Comparison of ENCODE assay signal across 23 cellular contexts in the genomic region with DNA sequence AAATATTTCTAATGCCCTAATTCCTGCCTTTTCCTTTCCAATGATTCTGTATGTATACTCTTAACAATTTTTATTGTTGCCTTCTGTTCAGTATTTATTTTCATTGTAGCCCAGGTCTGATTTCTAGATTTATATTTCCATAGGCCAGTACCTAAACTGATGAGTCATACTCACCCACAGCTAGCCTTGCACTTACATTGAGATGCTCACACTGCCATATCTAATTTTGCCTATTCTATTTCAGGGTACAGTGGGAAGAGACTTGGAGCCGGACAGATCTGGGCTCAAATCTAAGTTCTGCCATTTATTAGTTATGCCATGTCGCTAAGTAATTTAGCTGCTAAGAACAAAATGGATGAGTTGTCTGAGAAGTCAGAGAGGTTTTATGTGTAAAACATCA.
A peak's percentile ranks its signal among the peaks of the same experiment; 100 is the strongest.
DNase-seq lines count a peak whose midpoint lies in the region; ATAC-seq, FAIRE-seq and TF ChIP-seq lines count a peak whose summit lies in the region.
"Had no signal": no experiment of that assay in that cellular context is flagged by ENCODE, and none has a peak within 500 bp of the region (broad histone marks: within the 10 kb centered on the region; RNA-seq: fewer than 3 reads in every experiment).

No MANE protein-coding gene starts in this region.

- peaks cover 0 to 4% (median 0%) of the 10 kb centered on the region in 7 donors for H3K9me3 Mint-ChIP-seq in CD14-positive monocyte
- peaks cover 5% of the 10 kb centered on the region for H3K9me3 Mint-ChIP-seq in neural crest cell
- H3K9me3 Mint-ChIP-seq: activated naive CD4-positive, alpha-beta T cell treated with anti-CD3 and anti-CD28 coated beads, Interleukin-2, amount 10 ng/mL, durations not matched to agents 7 days and 5 days had no signal

- WGBS in IMR-90 (ENCODE audit: extremely low coverage in 2 of 2, insufficient read length in 1 of 2), 2 experiments = no CpG with 5 or more reads among the region's 2 CpGs

- no peak for DNase-seq in CD14-positive monocyte (ENCODE audit: low spot score)
- DNase-seq in IMR-90 = peak; percentile 41
- peak; percentile 17 for DNase-seq in brain microvascular endothelial cell
- DNase-seq in neural crest cell (ENCODE audit: low read depth, low spot score) = no peak
- no peak for DNase-seq in Right ventricle myocardium superior
- DNase-seq in RCC 7860 (ENCODE audit: low spot score) = no peak
- DNase-seq in AG08395 (ENCODE audit: low spot score) = no peak
- no peak for DNase-seq in putamen (ENCODE audit: low spot score)
- DNase-seq: activated CD4-positive, alpha-beta T cell treated with anti-CD3 and anti-CD28 coated beads for 48 hours; activated naive CD4-positive, alpha-beta T cell treated with anti-CD3 and anti-CD28 coated beads, Interleukin-2, amount 10 ng/mL, durations not matched to agents 7 days and 5 days; amygdala; glutamatergic neuron; left cardiac atrium; mesendoderm; naive thymus-derived CD4-positive, alpha-beta T cell; NCI-H1048; NCI-H187 treated with DMSO at 0.1 percent for 48 hours; NCI-H226; SHP77 treated with DMSO at 0.1 percent for 48 hours; stimulated activated CD8-positive, alpha-beta memory T cell treated with anti-CD3 and anti-CD28 coated beads, Interleukin-4, amount 100 ng/mL, for 48 hours had no signal

- H3K27me3 ChIP-seq in IMR-90 (ENCODE audit: control insufficient read depth, insufficient read depth, low read length) (no peaks in the 10 kb centered on the region), brain microvascular endothelial cell (replicated peaks) (no peaks in the 10 kb centered on the region)

- no peak overlapping the region for H3K9ac ChIP-seq in IMR-90 (ENCODE audit: low read depth, low read length)
- H3K9ac ChIP-seq: parathyroid adenoma had no signal

- ATAC-seq in IMR-90 (ENCODE audit: low read depth) (peak; percentile 53), Right ventricle myocardium superior (ENCODE audit: poor library complexity) (no peak)
- ATAC-seq: left cardiac atrium; naive thymus-derived CD4-positive, alpha-beta T cell; sciatic nerve had no signal

- no peak overlapping the region for H3K23ac ChIP-seq in IMR-90 (ENCODE audit: low read depth, low read length)

- no peak overlapping the region for H4K91ac ChIP-seq in IMR-90 (ENCODE audit: insufficient read depth, low read depth, low read length)

- TF ChIP-seq CTCF in CD14-positive monocyte (IDR thresholded peaks at IDR 0.05) (no peak), IMR-90 (conservative IDR thresholded peaks at IDR 0.05; ENCODE audit: low read depth, low read length) (no peak), brain microvascular endothelial cell (IDR thresholded peaks at IDR 0.05; ENCODE audit: low read depth, low read length, missing control alignments) (no peak), neural crest cell (conservative IDR thresholded peaks at IDR 0.05) (no peak)

- POLR2A ChIA-PET in IMR-90 (lab: Charles Lee; ENCODE audit: unreplicated experiment) = no interaction called here

- CTCF ChIA-PET in IMR-90 (lab: Yijun Ruan, JAX) = no interaction called here

- no peak overlapping the region for H4K5ac ChIP-seq in IMR-90 (ENCODE audit: low read depth, low read length)

- H2AFZ ChIP-seq in IMR-90 (replicated peaks; ENCODE audit: low read length, poor library complexity) = no peak overlapping the region
- H2AFZ ChIP-seq: parathyroid adenoma had no signal

- no peak overlapping the region for H3K18ac ChIP-seq in IMR-90 (ENCODE audit: low read depth, low read length)

- H3K4me3 ChIP-seq in IMR-90 (ENCODE audit: insufficient read depth, low read depth, low read length) = no peak overlapping the region
- no peak overlapping the region for H3K4me3 ChIP-seq in brain microvascular endothelial cell (ENCODE audit: low read depth, low read length)

- H2AK9ac ChIP-seq in IMR-90 (replicated peaks; ENCODE audit: low read depth, low read length, poor library complexity) = no peak overlapping the region

- no peak for TF ChIP-seq POLR2A in IMR-90 (IDR thresholded peaks at IDR 0.05; ENCODE audit: low read depth, low read length)

- intact Hi-C loops in CD14-positive monocyte (cut with micrococcal nuclease) = no loop called here
- intact Hi-C loops in IMR-90 (cut with micrococcal nuclease) = loop anchor here (2.0 kb wide), 1 partner anchor 13 kb away; no protein-coding TSS in a partner anchor
- intact Hi-C loops in Right ventricle myocardium superior (cut with DNase I) = no loop called here

- H2BK120ac ChIP-seq in IMR-90 (ENCODE audit: low read depth, low read length) = no peak overlapping the region

- H3K27ac Mint-ChIP-seq in CD14-positive monocyte (peak overlapping the region in 5 of 7 donors; percentile 12 to 92 (median 74)), neural crest cell (ENCODE audit: unreplicated experiment) (peak overlapping the region; percentile 96)
- H3K27ac Mint-ChIP-seq: activated naive CD4-positive, alpha-beta T cell treated with anti-CD3 and anti-CD28 coated beads, Interleukin-2, amount 10 ng/mL, durations not matched to agents 7 days and 5 days; naive thymus-derived CD4-positive, alpha-beta T cell had no signal

- no peak for FAIRE-seq in RCC 7860 (lab: Jason Lieb, UNC)
- FAIRE-seq: G401.6 had no signal

- H2AK5ac ChIP-seq in IMR-90 (ENCODE audit: low read depth, low read length) = no peak overlapping the region

- H3K27ac ChIP-seq in IMR-90 (ENCODE audit: insufficient read depth, low read length) = no peak overlapping the region
- H3K27ac ChIP-seq in brain microvascular endothelial cell = no peak overlapping the region
- H3K27ac ChIP-seq: parathyroid adenoma had no signal

- dilution Hi-C loops in IMR-90 (cut with HindIII; ENCODE audit: low sequenced_read_pairs, unreplicated experiment) = no loop called here

- no peak overlapping the region for H3K4me3 Mint-ChIP-seq in CD14-positive monocyte
- no peak overlapping the region for H3K4me3 Mint-ChIP-seq in neural crest cell
- H3K4me3 Mint-ChIP-seq: activated naive CD4-positive, alpha-beta T cell treated with anti-CD3 and anti-CD28 coated beads, Interleukin-2, amount 10 ng/mL, durations not matched to agents 7 days and 5 days; naive thymus-derived CD4-positive, alpha-beta T cell had no signal

- H2BK15ac ChIP-seq in IMR-90 (ENCODE audit: low read depth, low read length) = no peak overlapping the region

- BruUV-seq in IMR-90 (replicated peaks; lab: Mats Ljungman, UMichigan) = no TSS peak

- H3K4me1 ChIP-seq in IMR-90 (ENCODE audit: control insufficient read depth, insufficient read depth, low read length) = peaks cover 4% of the 10 kb centered on the region
- H3K4me1 ChIP-seq: parathyroid adenoma had no signal

- no peak overlapping the region for H3K14ac ChIP-seq in IMR-90 (replicated peaks; ENCODE audit: low read depth, low read length)

- peaks cover 17% of the 10 kb centered on the region for H3K4me1 Mint-ChIP-seq in CD14-positive monocyte
- H3K4me1 Mint-ChIP-seq in neural crest cell = peaks cover 42% of the 10 kb centered on the region
- H3K4me1 Mint-ChIP-seq: activated naive CD4-positive, alpha-beta T cell treated with anti-CD3 and anti-CD28 coated beads, Interleukin-2, amount 10 ng/mL, durations not matched to agents 7 days and 5 days had no signal

- 0 out of 2 replicates have a peak, but pooled peaks cover 3% of the 10 kb centered on the region for H3K9me1 ChIP-seq in IMR-90 (ENCODE audit: insufficient read depth, low read length)

- H3K27me3 Mint-ChIP-seq in CD14-positive monocyte (ENCODE audit: low read depth in 3 of 3) (no peaks in the 10 kb centered on the region), neural crest cell (ENCODE audit: low read depth) (no peaks in the 10 kb centered on the region)
- H3K27me3 Mint-ChIP-seq: activated naive CD4-positive, alpha-beta T cell treated with anti-CD3 and anti-CD28 coated beads, Interleukin-2, amount 10 ng/mL, durations not matched to agents 7 days and 5 days; naive thymus-derived CD4-positive, alpha-beta T cell had no signal

- H3K36me3 ChIP-seq in IMR-90 (ENCODE audit: control insufficient read depth, insufficient read depth, low read length) (no peaks in the 10 kb centered on the region), brain microvascular endothelial cell (replicated peaks) (no peaks in the 10 kb centered on the region)

- H3K4me2 ChIP-seq in IMR-90 (ENCODE audit: low read depth, low read length) = no peak overlapping the region

- TF ChIP-seq RAD21 in IMR-90 (IDR thresholded peaks at IDR 0.05; ENCODE audit: low read length) = no peak

- no peaks in the 10 kb centered on the region for H4K20me1 ChIP-seq in IMR-90 (ENCODE audit: insufficient read depth, low read length)

- in situ Hi-C loops in IMR-90 (cut with MboI; ENCODE audit: low sequenced_read_pairs) (no loop called here), brain microvascular endothelial cell (cut with HindIII; ENCODE audit: low pct_ligation_motif_present, low sequenced_read_pairs) (no loop called here)

- no peak overlapping the region for H3K4ac ChIP-seq in IMR-90 (ENCODE audit: low read depth, low read length)

- H3K79me1 ChIP-seq in IMR-90 (ENCODE audit: low read depth in 1 of 2, low read length in 2 of 2) = no peaks in the 10 kb centered on the region; a peak in 2 of 4 replicates

- H2BK20ac ChIP-seq in IMR-90 (ENCODE audit: low read depth, low read length) = no peak overlapping the region

- H3K9me3 ChIP-seq in IMR-90 (ENCODE audit: control insufficient read depth, insufficient read depth, low read length) = no peaks in the 10 kb centered on the region

- no peak overlapping the region for H3K56ac ChIP-seq in IMR-90 (ENCODE audit: extremely low read depth, insufficient read depth, low read length)

- peaks cover 49 to 67% of the 10 kb centered on the region in 2 donors for H3K36me3 Mint-ChIP-seq in CD14-positive monocyte
- H3K36me3 Mint-ChIP-seq in neural crest cell (ENCODE audit: low read depth) = peaks cover 10% of the 10 kb centered on the region

- H2BK5ac ChIP-seq in IMR-90 (ENCODE audit: low read depth, low read length, poor library complexity, severe bottlenecking) = no peak overlapping the region

- no peak overlapping the region for H4K8ac ChIP-seq in IMR-90 (ENCODE audit: low read depth in 2 of 2, low read length in 2 of 2)

TF ChIP-seq in IMR-90, 13 proteins besides CTCF, POLR2A, EP300 and RAD21 (continues in another document):
- peak; percentile 80 for TF ChIP-seq NFE2L2 (IDR thresholded peaks at IDR 0.05; ENCODE audit: low read depth, low read length)
- TF ChIP-seq RFX5 (IDR thresholded peaks at IDR 0.05; ENCODE audit: low read depth, low read length) = no peak
- peak; percentile 16; the same call in 1 of the 2 replicates for TF ChIP-seq MAFK (IDR thresholded peaks at IDR 0.05; ENCODE audit: low read depth, low read length)
- no peak for TF ChIP-seq MXI1 (IDR thresholded peaks at IDR 0.05; ENCODE audit: borderline replicate concordance, low read depth, low read length)
- TF ChIP-seq BHLHE40 (IDR thresholded peaks at IDR 0.05; ENCODE audit: low read depth, low read length) = no peak
- TF ChIP-seq, protein P1, sequence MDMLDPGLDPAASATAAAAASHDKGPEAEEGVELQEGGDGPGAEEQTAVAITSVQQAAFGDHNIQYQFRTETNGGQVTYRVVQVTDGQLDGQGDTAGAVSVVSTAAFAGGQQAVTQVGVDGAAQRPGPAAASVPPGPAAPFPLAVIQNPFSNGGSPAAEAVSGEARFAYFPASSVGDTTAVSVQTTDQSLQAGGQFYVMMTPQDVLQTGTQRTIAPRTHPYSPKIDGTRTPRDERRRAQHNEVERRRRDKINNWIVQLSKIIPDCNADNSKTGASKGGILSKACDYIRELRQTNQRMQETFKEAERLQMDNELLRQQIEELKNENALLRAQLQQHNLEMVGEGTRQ (IDR thresholded peaks at IDR 0.05; ENCODE audit: low read depth, low read length) = no peak

Comparison
In these comparisons a context has a peak if more than half of its experiments do, and no peak if none do; other contexts are left out.
1. DNase-seq: peak in IMR-90 (single experiment) and brain microvascular endothelial cell (single experiment); none in CD14-positive monocyte (single experiment), neural crest cell (single experiment), Right ventricle myocardium superior (single experiment), RCC 7860 (single experiment), AG08395 (single experiment) and putamen (single experiment).